Comparison of ENCODE assay signal across 8 cellular contexts in the genomic region with DNA sequence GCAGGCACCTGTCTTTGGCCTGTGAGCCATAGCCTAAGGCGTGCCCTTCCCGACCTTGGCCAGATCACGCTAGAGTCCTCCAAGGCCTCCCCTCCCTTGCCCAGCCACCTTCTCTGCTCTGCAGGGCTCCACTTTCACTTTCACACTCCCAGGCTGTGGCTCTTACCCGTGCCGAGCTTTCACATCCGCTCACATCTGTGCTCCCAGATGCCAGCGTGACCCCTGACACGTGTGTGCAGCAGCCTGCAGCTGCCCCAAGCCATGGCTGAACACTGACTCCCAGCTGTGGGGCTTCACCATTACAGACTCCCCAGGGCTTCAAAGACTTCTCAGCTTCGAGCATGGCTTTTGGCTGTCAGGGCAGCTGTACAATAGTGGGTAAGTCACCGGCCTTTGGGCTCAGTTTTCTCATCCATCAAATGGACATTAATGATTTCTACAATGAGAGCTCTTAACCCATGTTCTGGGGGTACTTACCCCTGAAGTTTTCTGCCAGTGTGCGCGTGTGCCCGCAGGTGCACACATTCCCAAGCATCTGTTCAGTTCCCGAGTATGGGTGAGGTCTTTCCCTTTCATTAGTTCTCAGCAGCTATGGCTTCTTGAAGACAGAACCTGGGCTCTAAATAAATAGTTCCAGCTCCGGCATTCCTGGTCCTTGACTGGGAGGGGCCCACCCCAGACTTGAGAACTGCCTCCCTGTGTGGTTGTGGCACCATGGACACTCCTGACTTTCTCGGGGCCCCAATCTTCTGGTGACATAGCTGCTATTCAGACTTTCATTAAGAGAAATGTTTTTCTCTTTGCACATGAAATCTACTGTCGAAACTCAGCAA.
DNase-seq lines count a peak whose midpoint lies in the region; ATAC-seq, FAIRE-seq and TF ChIP-seq lines count a peak whose summit lies in the region.

No MANE protein-coding gene starts in this region.

- H3K9ac ChIP-seq in GM12878 (ENCODE audit: control insufficient read depth, insufficient read depth, low read length), result peak overlapping the region; percentile 61

- peak overlapping the region; percentile 95 for H3K4me2 ChIP-seq in GM12878 (ENCODE audit: control insufficient read depth, insufficient read depth)

- TF ChIP-seq RAD21 in GM12878 (IDR thresholded peaks at IDR 0.05; ENCODE audit: insufficient read depth, low read depth, low read length), result peak; percentile 91

- TF ChIP-seq CTCF in GM12878 (IDR thresholded peaks at IDR 0.05 in 2 of 3, conservative IDR thresholded peaks at IDR 0.05 in 1 of 3; ENCODE audit: control insufficient read depth in 2 of 3, extremely low read depth in 1 of 3, insufficient read depth in 1 of 3, low read depth in 3 of 3, low read length in 3 of 3), result peak; percentile 64 to 74 (median 69)

- BruUV-seq in GM12878 (replicated peaks; lab: Mats Ljungman, UMichigan), result no TSS peak

- H3K27me3 ChIP-seq in GM12878 (replicated peaks in 1 of 2; ENCODE audit: control insufficient read depth in 2 of 2, insufficient read depth in 2 of 2, low read length in 1 of 2), result no peaks in the 10 kb centered on the region

- H3K79me2 ChIP-seq in GM12878 (ENCODE audit: control insufficient read depth, insufficient read depth, low read length), result peaks cover 35% of the 10 kb centered on the region

- peak; percentile 41 to 70; a peak in 3 of 4 replicates for TF ChIP-seq EP300 in GM12878 (IDR thresholded peaks at IDR 0.05; ENCODE audit: borderline replicate concordance in 1 of 2, control insufficient read depth in 1 of 2, low read depth in 2 of 2, low read length in 2 of 2)

- H3K27ac ChIP-seq in GM12878 (ENCODE audit: control insufficient read depth, insufficient read depth), result peak overlapping the region; percentile 70

- in situ Hi-C loops in GM12878 (cut with MboI), result loop anchor here (5.0 kb wide), 2 partner anchors 135 to 310 kb away; no protein-coding TSS in a partner anchor

- peak; percentile 78 for ATAC-seq in HG03066 (IDR thresholded peaks at IDR 0.05; ENCODE audit: low read depth, unreplicated experiment)
- peak; percentile 82 for ATAC-seq in GM12878
- ATAC-seq in left lobe of liver, result peak; percentile 70

- 36% methylated on average over 17 of the region's 17 CpGs for WGBS in GM12878 (ENCODE audit: insufficient coverage, insufficient replicate concordance, low lambda C conversion rate, missing lambda C conversion rate)

- RAD21 ChIA-PET in GM12878 (lab: Charles Lee; ENCODE audit: unreplicated experiment), result interaction anchor here (0.7 to 15.8 kb wide), 19 partner anchors 10 to 307 kb away, joined by 3 to 481 read pairs (median 6); partner anchors contain the start of genes C9orf43, CDC26 and POLE3

- H3K9me3 ChIP-seq in GM12878 (replicated peaks; ENCODE audit: control insufficient read depth, insufficient read depth, low read length), result no peaks in the 10 kb centered on the region

- peaks cover 23 to 27% of the 10 kb centered on the region in 2 experiments for H3K36me3 ChIP-seq in GM12878 (ENCODE audit: control insufficient read depth in 2 of 2, insufficient read depth in 2 of 2, low read length in 1 of 2)

- peak overlapping the region; percentile 43; the same call in 1 of the 2 replicates for H3K4me3 ChIP-seq in GM12878

- peaks cover 63% of the 10 kb centered on the region for H3K4me1 ChIP-seq in GM12878 (ENCODE audit: control insufficient read depth, insufficient read depth, low read length)

- H2AFZ ChIP-seq in GM12878 (ENCODE audit: control insufficient read depth, low read depth, low read length), result no peak overlapping the region; the same call in 1 of the 2 replicates

- peak; percentile 27 for DNase-seq in NCI-H2227 (lab: John Stamatoyannopoulos, UW; ENCODE audit: unreplicated experiment)
- no peak for DNase-seq in NCI-H2227 treated with DMSO at 0.1 percent for 48 hours (lab: John Stamatoyannopoulos, UW)
- peak; percentile 24 to 97 (median 54) for DNase-seq in T-helper 2 cell
- peak; percentile 96 for DNase-seq in GM12878 (ENCODE audit: low read depth, low spot score)
- peak; percentile 72 for DNase-seq in left lobe of liver (ENCODE audit: low spot score)
- peak in 2 of 3 experiments; percentile 54 to 66 for DNase-seq in stimulated activated CD4-positive, alpha-beta T cell treated with anti-CD3 and anti-CD28 coated beads, TNF-alpha, amount 100 ng/mL, for 4 hours (ENCODE audit: low read depth in 3 of 3)
- no peak for DNase-seq in cerebellar nuclear complex (lab: John Stamatoyannopoulos, UW)

- intact Hi-C loops in GM12878 (cut with micrococcal nuclease; ENCODE audit: unreplicated experiment), result loop anchor here (2.0 kb wide), 1 partner anchor 135 kb away; no protein-coding TSS in a partner anchor

- SMC1A ChIA-PET in GM12878 (lab: Charles Lee; ENCODE audit: uncharacterized antibody, unreplicated experiment), result interaction anchor here (0.6 to 7.5 kb wide), 23 partner anchors 9 to 530 kb away, joined by 3 to 323 read pairs (median 4); partner anchors contain the start of genes C9orf43, CDC26, POLE3 and PRPF4

- CTCF ChIA-PET in GM12878 (lab: Yijun Ruan, JAX), result interaction anchor here (0.7 to 18.0 kb wide), 22 partner anchors 10 to 309 kb away, joined by 3 to 565 read pairs (median 4); partner anchors contain the start of genes ALAD, BSPRY, C9orf43 and POLE3

- TF ChIP-seq POLR2A in GM12878 (IDR thresholded peaks at IDR 0.05; ENCODE audit: low read depth, low read length), result no peak

- H4K20me1 ChIP-seq in GM12878 (ENCODE audit: control insufficient read depth, insufficient read depth), result no peaks in the 10 kb centered on the region

- FAIRE-seq in GM12878 (lab: Jason Lieb, UNC), result peak; percentile 85

- POLR2A ChIA-PET in GM12878 (lab: Charles Lee), result interaction anchor here (1.0 to 11.8 kb wide), 7 partner anchors 9 to 136 kb away, joined by 4 to 233 read pairs (median 6); no protein-coding TSS in a partner anchor

TF ChIP-seq in GM12878, 131 proteins besides CTCF, POLR2A, EP300 and RAD21 (continues in another document):
- TF ChIP-seq, protein P1, sequence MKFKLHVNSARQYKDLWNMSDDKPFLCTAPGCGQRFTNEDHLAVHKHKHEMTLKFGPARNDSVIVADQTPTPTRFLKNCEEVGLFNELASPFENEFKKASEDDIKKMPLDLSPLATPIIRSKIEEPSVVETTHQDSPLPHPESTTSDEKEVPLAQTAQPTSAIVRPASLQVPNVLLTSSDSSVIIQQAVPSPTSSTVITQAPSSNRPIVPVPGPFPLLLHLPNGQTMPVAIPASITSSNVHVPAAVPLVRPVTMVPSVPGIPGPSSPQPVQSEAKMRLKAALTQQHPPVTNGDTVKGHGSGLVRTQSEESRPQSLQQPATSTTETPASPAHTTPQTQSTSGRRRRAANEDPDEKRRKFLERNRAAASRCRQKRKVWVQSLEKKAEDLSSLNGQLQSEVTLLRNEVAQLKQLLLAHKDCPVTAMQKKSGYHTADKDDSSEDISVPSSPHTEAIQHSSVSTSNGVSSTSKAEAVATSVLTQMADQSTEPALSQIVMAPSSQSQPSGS (IDR thresholded peaks at IDR 0.05; ENCODE audit: low read length), result no peak
- TF ChIP-seq USF2 (IDR thresholded peaks at IDR 0.05; ENCODE audit: borderline replicate concordance, low read depth, low read length) (peak; percentile 47), BRCA1 (IDR thresholded peaks at IDR 0.05; ENCODE audit: low read depth, low read length) (no peak), STAT3 (IDR thresholded peaks at IDR 0.05; ENCODE audit: low read depth, low read length) (0 out of 2 replicates have a peak, but pooled peaks have one; percentile 14), SIN3A (IDR thresholded peaks at IDR 0.05; ENCODE audit: low read depth, low read length) (peak; percentile 92)
- TF ChIP-seq, protein P2, sequence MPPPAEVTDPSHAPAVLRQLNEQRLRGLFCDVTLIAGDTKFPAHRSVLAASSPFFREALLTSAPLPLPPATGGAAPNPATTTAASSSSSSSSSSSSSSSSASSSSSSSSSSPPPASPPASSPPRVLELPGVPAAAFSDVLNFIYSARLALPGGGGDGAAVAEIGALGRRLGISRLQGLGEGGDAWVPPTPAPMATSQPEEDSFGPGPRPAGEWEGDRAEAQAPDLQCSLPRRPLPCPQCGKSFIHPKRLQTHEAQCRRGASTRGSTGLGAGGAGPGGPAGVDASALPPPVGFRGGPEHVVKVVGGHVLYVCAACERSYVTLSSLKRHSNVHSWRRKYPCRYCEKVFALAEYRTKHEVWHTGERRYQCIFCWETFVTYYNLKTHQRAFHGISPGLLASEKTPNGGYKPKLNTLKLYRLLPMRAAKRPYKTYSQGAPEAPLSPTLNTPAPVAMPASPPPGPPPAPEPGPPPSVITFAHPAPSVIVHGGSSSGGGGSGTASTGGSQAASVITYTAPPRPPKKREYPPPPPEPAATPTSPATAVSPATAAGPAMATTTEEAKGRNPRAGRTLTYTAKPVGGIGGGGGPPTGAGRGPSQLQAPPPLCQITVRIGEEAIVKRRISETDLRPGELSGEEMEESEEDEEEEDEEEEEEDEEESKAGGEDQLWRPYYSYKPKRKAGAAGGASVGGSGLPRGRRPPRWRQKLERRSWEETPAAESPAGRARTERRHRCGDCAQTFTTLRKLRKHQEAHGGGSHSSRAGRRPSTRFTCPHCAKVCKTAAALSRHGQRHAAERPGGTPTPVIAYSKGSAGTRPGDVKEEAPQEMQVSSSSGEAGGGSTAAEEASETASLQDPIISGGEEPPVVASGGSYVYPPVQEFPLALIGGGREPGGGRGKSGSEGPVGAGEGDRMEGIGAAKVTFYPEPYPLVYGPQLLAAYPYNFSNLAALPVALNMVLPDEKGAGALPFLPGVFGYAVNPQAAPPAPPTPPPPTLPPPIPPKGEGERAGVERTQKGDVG (CRISPR knock-in tag; IDR thresholded peaks at IDR 0.05), result no peak

Comparison
In these comparisons a context has a peak if more than half of its experiments do, and no peak if none do; other contexts are left out.
1. DNase-seq: peak in NCI-H2227 (single experiment), T-helper 2 cell (5 of 5), GM12878 (single experiment), left lobe of liver (single experiment) and stimulated activated CD4-positive, alpha-beta T cell treated with anti-CD3 and anti-CD28 coated beads, TNF-alpha, amount 100 ng/mL, for 4 hours (2 of 3); none in NCI-H2227 treated with DMSO at 0.1 percent for 48 hours (single experiment) and cerebellar nuclear complex (0 of 2).
2. Peak in every context shown above with its lines, with median percentiles within 50 percentile points of each other: ATAC-seq.